In the genomic region with DNA sequence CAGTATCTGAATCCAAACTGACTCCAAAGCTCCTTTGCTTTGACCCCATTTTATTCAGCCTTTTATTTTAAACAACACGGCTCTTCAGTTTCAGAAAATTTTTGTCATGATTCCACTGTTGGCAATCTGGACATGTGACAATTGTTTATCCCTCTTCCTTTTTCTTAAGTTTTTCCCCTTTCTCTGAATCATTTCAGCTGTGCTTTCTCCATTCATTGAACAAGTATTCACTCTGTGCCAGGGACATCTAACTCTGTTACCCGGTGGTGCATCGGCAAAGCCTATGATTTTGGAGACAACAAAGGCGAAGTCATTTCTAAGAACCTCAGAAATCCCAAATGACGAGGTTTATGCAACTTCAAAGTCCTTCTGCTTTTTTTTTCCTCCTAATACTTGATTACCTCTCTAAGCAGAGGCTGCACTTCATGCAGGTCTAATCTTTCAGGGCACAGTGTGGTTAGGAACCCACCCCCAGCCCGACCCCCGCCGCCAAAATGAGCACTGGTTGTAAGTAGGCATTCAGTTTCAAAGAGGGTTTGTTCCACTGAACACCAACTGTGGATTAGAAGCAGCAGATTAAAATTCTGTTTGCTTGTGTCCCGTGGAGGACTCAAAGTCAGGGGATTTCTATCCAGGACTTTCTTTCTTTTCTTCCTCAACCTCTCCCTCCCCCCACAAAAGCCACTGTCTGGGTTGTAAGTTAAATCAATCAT, we compare ENCODE assay signal across 16 cellular contexts. TPM values are rescaled to one million over a fixed set of nuclear protein-coding genes. Genes with fewer than 3 reads are reported as not detected.
A peak's percentile ranks its signal among the peaks of the same experiment; 100 is the strongest.
DNase-seq lines count a peak whose midpoint lies in the region; ATAC-seq and TF ChIP-seq lines count a peak whose summit lies in the region.
"Had no signal": no experiment of that assay in that cellular context is flagged by ENCODE, and none has a peak within 500 bp of the region (broad histone marks: within the 10 kb centered on the region; RNA-seq: fewer than 3 reads in every experiment).

No MANE protein-coding gene starts in this region.

- no peak overlapping the region for H3K4ac ChIP-seq in H9 (ENCODE audit: low read depth, low read length)

- TF ChIP-seq POLR2A in gastroesophageal sphincter (IDR thresholded peaks at IDR 0.05) = no peak

- no peaks in the 10 kb centered on the region for H3K4me1 ChIP-seq in A673 (ENCODE audit: insufficient read depth, low read length, poor library complexity, severe bottlenecking)
- no peaks in the 10 kb centered on the region; the same call in 1 of the 2 replicates for H3K4me1 ChIP-seq in H9 (ENCODE audit: insufficient read depth, low read length)
- H3K4me1 ChIP-seq in gastroesophageal sphincter = peaks cover 4 to 45% (median 4%) of the 10 kb centered on the region in 3 donors

- H3K27ac Mint-ChIP-seq in H9 = no peak overlapping the region
- H3K27ac Mint-ChIP-seq in stimulated activated effector memory CD8-positive, alpha-beta T cell treated with anti-CD3 and anti-CD28 coated beads, Interleukin-12 subunit alpha, Interleukin-12 subunit beta, amount 100 ng/mL, for 72 hours = no peak overlapping the region
- H3K27ac Mint-ChIP-seq: HFFc6 had no signal

- no peak overlapping the region for H4K91ac ChIP-seq in H9 (ENCODE audit: insufficient read length, low read depth, low read length)

- no peaks in the 10 kb centered on the region for H3K27me3 ChIP-seq in A673 (replicated peaks; ENCODE audit: insufficient read depth, low read depth, low read length, poor library complexity)
- H3K27me3 ChIP-seq in H9 (ENCODE audit: insufficient read depth, low read length) = no peaks in the 10 kb centered on the region
- H3K27me3 ChIP-seq in gastroesophageal sphincter = no peaks in the 10 kb centered on the region

- H3K4me2 ChIP-seq in H9 (ENCODE audit: insufficient read depth, insufficient read length, low read length) = no peak overlapping the region
- H3K4me2 ChIP-seq: KMS-11, PC-9 had no signal

- TF ChIP-seq CTCF in retinal pigment epithelial cell (conservative IDR thresholded peaks at IDR 0.05; ENCODE audit: low read depth, low read length) = no peak
- no peak for TF ChIP-seq CTCF in A673 (conservative IDR thresholded peaks at IDR 0.05; ENCODE audit: low read depth, low read length)
- no peak for TF ChIP-seq CTCF in H9 (conservative IDR thresholded peaks at IDR 0.05)
- TF ChIP-seq CTCF in gastroesophageal sphincter (IDR thresholded peaks at IDR 0.05) = no peak

- H2AK5ac ChIP-seq in H9 (ENCODE audit: insufficient read length, low read length) = no peak overlapping the region

- intact Hi-C loops in A673 (cut with micrococcal nuclease; ENCODE audit: unreplicated experiment) = no loop called here

- no peaks in the 10 kb centered on the region for H3K79me1 ChIP-seq in H9 (ENCODE audit: insufficient read depth, low read depth, low read length, poor library complexity, severe bottlenecking)

- DNase-seq in Ammon's horn (ENCODE audit: low spot score) (peak; percentile 43), cerebellar cortex (ENCODE audit: low spot score) (peak; percentile 11), iris pigment epithelial cell (ENCODE audit: low read depth) (peak; percentile 16), retinal pigment epithelial cell (ENCODE audit: low read depth) (no peak), A673 (ENCODE audit: low spot score) (no peak), H9 (no peak)
- no peak for DNase-seq in stimulated activated effector memory CD8-positive, alpha-beta T cell treated with anti-CD3 and anti-CD28 coated beads, Interleukin-12 subunit alpha, Interleukin-12 subunit beta, amount 100 ng/mL, for 72 hours (ENCODE audit: low spot score in 2 of 2)
- DNase-seq: DMS 273 treated with DMSO at 0.1 percent for 48 hours, GF-D8, HFFc6, NCI-H1048, NCI-H1436 treated with DMSO at 0.1 percent for 48 hours, PC-9 had no signal

- H3K23ac ChIP-seq in H9 (ENCODE audit: insufficient read length, low read depth, low read length) = no peak overlapping the region

- H2BK120ac ChIP-seq in H9 (ENCODE audit: low read depth, low read length, poor library complexity, severe bottlenecking) = no peak overlapping the region

- no peak overlapping the region for H2BK5ac ChIP-seq in H9 (ENCODE audit: insufficient read length, low read length)

- no peaks in the 10 kb centered on the region for H3K23me2 ChIP-seq in H9 (ENCODE audit: insufficient read length, low read depth, low read length, poor library complexity, severe bottlenecking)

- H4K20me1 ChIP-seq in H9 (ENCODE audit: control insufficient read depth, insufficient read depth, insufficient read length) = no peaks in the 10 kb centered on the region

- no peak overlapping the region for H3T11ph ChIP-seq in H9 (ENCODE audit: low read length)

- no peak overlapping the region for H2BK12ac ChIP-seq in H9 (ENCODE audit: insufficient read length, low read depth, low read length)

- peaks cover 6% of the 10 kb centered on the region for H3K27me3 Mint-ChIP-seq in H9 (ENCODE audit: low read depth)

- TF ChIP-seq EP300 in gastroesophageal sphincter (IDR thresholded peaks at IDR 0.05) = no peak

- no peak overlapping the region for H2BK15ac ChIP-seq in H9 (ENCODE audit: low read depth, low read length)

- H3K4me3 Mint-ChIP-seq in H9 = no peak overlapping the region
- H3K4me3 Mint-ChIP-seq in stimulated activated effector memory CD8-positive, alpha-beta T cell treated with anti-CD3 and anti-CD28 coated beads, Interleukin-12 subunit alpha, Interleukin-12 subunit beta, amount 100 ng/mL, for 72 hours = no peak overlapping the region
- H3K4me3 Mint-ChIP-seq: HFFc6 had no signal

- H3K9me3 Mint-ChIP-seq in H9 = no peaks in the 10 kb centered on the region
- H3K9me3 Mint-ChIP-seq in stimulated activated effector memory CD8-positive, alpha-beta T cell treated with anti-CD3 and anti-CD28 coated beads, Interleukin-12 subunit alpha, Interleukin-12 subunit beta, amount 100 ng/mL, for 72 hours = peaks cover 2% of the 10 kb centered on the region
- H3K9me3 Mint-ChIP-seq: HFFc6 had no signal

- H3K36me3 ChIP-seq in A673 (ENCODE audit: insufficient read depth, low read length, poor library complexity, severe bottlenecking) = no peaks in the 10 kb centered on the region
- no peaks in the 10 kb centered on the region for H3K36me3 ChIP-seq in gastroesophageal sphincter

- whole genome bisulfite sequencing in H9 (ENCODE audit: extremely low coverage, insufficient read length, low lambda C conversion rate) = no CpG with 5 or more reads among the region's 9 CpGs
- WGBS in gastroesophageal sphincter (ENCODE audit: low coverage in 1 of 2), 2 donors = 25 to 50% methylated on average over 4 to 7 of the region's 9 CpGs

- H2AFZ ChIP-seq in H9 (ENCODE audit: low read length) = no peak overlapping the region
- H2AFZ ChIP-seq: PC-9 had no signal

- H3K9ac ChIP-seq in H9 (ENCODE audit: extremely low read depth, insufficient read length, low read length) = no peak overlapping the region
- H3K9ac ChIP-seq: KMS-11 had no signal

- no peak for ATAC-seq in gastroesophageal sphincter
- ATAC-seq in stimulated activated effector memory CD8-positive, alpha-beta T cell treated with anti-CD3 and anti-CD28 coated beads, Interleukin-12 subunit alpha, Interleukin-12 subunit beta, amount 100 ng/mL, for 72 hours = no peak

- no peak overlapping the region for H3K14ac ChIP-seq in H9 (ENCODE audit: insufficient read depth, low read length)

- H2BK20ac ChIP-seq in H9 (ENCODE audit: low read depth, low read length, poor library complexity, severe bottlenecking) = no peak overlapping the region

- no peaks in the 10 kb centered on the region for H3K36me3 Mint-ChIP-seq in H9 (ENCODE audit: insufficient read depth in 1 of 3, low read depth in 3 of 3)
- no peaks in the 10 kb centered on the region for H3K36me3 Mint-ChIP-seq in stimulated activated effector memory CD8-positive, alpha-beta T cell treated with anti-CD3 and anti-CD28 coated beads, Interleukin-12 subunit alpha, Interleukin-12 subunit beta, amount 100 ng/mL, for 72 hours

- H3K56ac ChIP-seq in H9 (ENCODE audit: insufficient read length, low read depth, low read length) = no peak overlapping the region

- H3K9me3 ChIP-seq in A673 (ENCODE audit: low read depth, low read length, poor library complexity, severe bottlenecking) = no peaks in the 10 kb centered on the region
- no peaks in the 10 kb centered on the region for H3K9me3 ChIP-seq in H9 (ENCODE audit: control insufficient read depth, low read depth, low read length)
- H3K9me3 ChIP-seq in gastroesophageal sphincter = no peaks in the 10 kb centered on the region

- BruUV-seq in A673 (replicated peaks; lab: Mats Ljungman, UMichigan) = no TSS peak

- no peak overlapping the region for H4K8ac ChIP-seq in H9 (replicated peaks; ENCODE audit: insufficient read length, low read depth, low read length)

- POLR2A ChIA-PET in A673 (lab: Charles Lee; ENCODE audit: low non-redundant PET) = no interaction called here

- H3K27ac ChIP-seq in A673 (ENCODE audit: low read depth, low read length, poor library complexity, severe bottlenecking) (no peak overlapping the region), H9 (ENCODE audit: insufficient read length, low read depth, low read length) (no peak overlapping the region), gastroesophageal sphincter (peak overlapping the region in 2 of 4 donors; percentile 1 to 67)
- H3K27ac ChIP-seq: KMS-11, PC-9 had no signal

- no peak overlapping the region for H3K18ac ChIP-seq in H9 (ENCODE audit: insufficient read length, low read depth, low read length)

- H3K4me1 Mint-ChIP-seq in H9 = peaks cover 29 to 40% of the 10 kb centered on the region in 2 experiments
- no peaks in the 10 kb centered on the region for H3K4me1 Mint-ChIP-seq in stimulated activated effector memory CD8-positive, alpha-beta T cell treated with anti-CD3 and anti-CD28 coated beads, Interleukin-12 subunit alpha, Interleukin-12 subunit beta, amount 100 ng/mL, for 72 hours

- peaks cover 1% of the 10 kb centered on the region; the same call in 1 of the 2 replicates for H3K79me2 ChIP-seq in H9 (ENCODE audit: insufficient read depth, low read length)

- CTCF ChIA-PET in A673 (lab: Charles Lee) = no interaction called here

- H3K4me3 ChIP-seq in retinal pigment epithelial cell (ENCODE audit: low read length) (peak overlapping the region; percentile 23), A673 (ENCODE audit: low read depth, low read length, poor library complexity, severe bottlenecking) (no peak overlapping the region), gastroesophageal sphincter (no peak overlapping the region)
- H3K4me3 ChIP-seq: PC-9 had no signal

- no peak overlapping the region for H4K5ac ChIP-seq in H9 (ENCODE audit: insufficient read length, low read depth, low read length)

RNA-seq across cellular contexts. Expression of gene ST6GAL2, which starts 18.6 kb away (rescaled TPM):
- total RNA-seq in A673 (2021) (0.56 and 0.66 TPM in 2 replicates), H9 (2021) (7.6 and 7.8 TPM in 2 replicates), gastroesophageal sphincter (10 to 100 TPM in 3 of 4 donors, 1 to 10 TPM in 1; 2.4 to 29.0 (median 20.6) TPM)
- total RNA-seq: A172, PC-9 had no signal

Comparison
In these comparisons a context has a peak if more than half of its experiments do, and no peak if none do; other contexts are left out.
1. DNase-seq: peak in Ammon's horn (single experiment), cerebellar cortex (single experiment) and iris pigment epithelial cell (single experiment); none in retinal pigment epithelial cell (single experiment), A673 (single experiment), H9 (single experiment) and stimulated activated effector memory CD8-positive, alpha-beta T cell treated with anti-CD3 and anti-CD28 coated beads, Interleukin-12 subunit alpha, Interleukin-12 subunit beta, amount 100 ng/mL, for 72 hours (0 of 2).